ENCODE assay signal across 14 cellular contexts in genomic region chr21:25567472-25567871, GRCh38. TPM values are rescaled to one million over a fixed set of nuclear protein-coding genes. Genes with fewer than 3 reads are reported as not detected.
A peak's percentile ranks its signal among the peaks of the same experiment; 100 is the strongest.
DNase-seq lines count a peak whose midpoint lies in the region; ATAC-seq and TF ChIP-seq lines count a peak whose summit lies in the region.
"Had no signal": no experiment of that assay in that cellular context is flagged by ENCODE, and none has a peak within 500 bp of the region (broad histone marks: within the 10 kb centered on the region; RNA-seq: fewer than 3 reads in every experiment).

No MANE protein-coding gene starts in this region.

- no peak for TF ChIP-seq POLR2A in transverse colon (IDR thresholded peaks at IDR 0.05)

- H3K27me3 ChIP-seq in Panc1 (ENCODE audit: control insufficient read depth, insufficient read depth, low read length) (no peaks in the 10 kb centered on the region), transverse colon (no peaks in the 10 kb centered on the region)
- H3K27me3 ChIP-seq: pancreas had no signal

- H3K36me3 Mint-ChIP-seq in activated naive CD4-positive, alpha-beta T cell treated with anti-CD3 and anti-CD28 coated beads, Interleukin-2, amount 50 U/mL, for 72 hours, result peaks cover 80 to 85% of the 10 kb centered on the region in 2 donors

- POLR2A ChIA-PET in Panc1 (lab: Charles Lee), result no interaction called here

- ATAC-seq in activated naive CD4-positive, alpha-beta T cell treated with anti-CD3 and anti-CD28 coated beads, Interleukin-2, amount 50 U/mL, for 72 hours, result peak in 1 of 2 donors; percentile 27
- ATAC-seq in Panc1, result no peak
- no peak for ATAC-seq in GM19455 (IDR thresholded peaks at IDR 0.05; ENCODE audit: unreplicated experiment)

- H3K36me3 ChIP-seq in Panc1 (ENCODE audit: control insufficient read depth, insufficient read depth, low read length) (no peaks in the 10 kb centered on the region), transverse colon (no peaks in the 10 kb centered on the region)
- H3K36me3 ChIP-seq: pancreas had no signal

- H3K27ac Mint-ChIP-seq in activated naive CD4-positive, alpha-beta T cell treated with anti-CD3 and anti-CD28 coated beads, Interleukin-2, amount 50 U/mL, for 72 hours, result peak overlapping the region; percentile 98 to 99

- no peak for DNase-seq in activated naive CD4-positive, alpha-beta T cell treated with anti-CD3 and anti-CD28 coated beads, Interleukin-2, amount 50 U/mL, for 72 hours (ENCODE audit: low spot score in 2 of 2)
- DNase-seq in activated naive CD4-positive, alpha-beta T cell treated with Interleukin-2 at 50 U/mL for 16 hours, result no peak
- no peak for DNase-seq in Panc1 (ENCODE audit: low read depth, low spot score)
- DNase-seq in dermis blood vessel endothelial cell, result peak; percentile 7
- no peak for DNase-seq in ureter (ENCODE audit: low spot score)
- no peak for DNase-seq in transverse colon
- no peak for DNase-seq in HCEC 1CT
- DNase-seq: cerebellar nuclear complex, EL, mammary epithelial cell, NCI-H1092 treated with DMSO at 0.1 percent for 48 hours, NCI-H510A, pancreas had no signal

- in situ Hi-C loops in Panc1 (cut with HindIII; ENCODE audit: low pct_unique_long_range_greater_than_20kb, low sequenced_read_pairs) (no loop called here), transverse colon (cut with MboI; ENCODE audit: low pct_ligation_motif_present in 1 of 4, low pct_unique_long_range_greater_than_20kb in 1 of 4, low sequenced_read_pairs in 3 of 4) (no loop called here)

- no TSS peak for BruUV-seq in Panc1 (replicated peaks; lab: Mats Ljungman, UMichigan)

- CTCF ChIA-PET in Panc1 (lab: Charles Lee), result no interaction called here

- TF ChIP-seq CTCF in Panc1 (IDR thresholded peaks at IDR 0.05) (peak; percentile 8; the same call in 1 of the 2 replicates), transverse colon (IDR thresholded peaks at IDR 0.05) (no peak)

- no peaks in the 10 kb centered on the region for H3K9me3 Mint-ChIP-seq in activated naive CD4-positive, alpha-beta T cell treated with anti-CD3 and anti-CD28 coated beads, Interleukin-2, amount 50 U/mL, for 72 hours

- H3K9me3 ChIP-seq in Panc1 (ENCODE audit: control insufficient read depth, insufficient read depth, low read depth, low read length) (no peaks in the 10 kb centered on the region), transverse colon (no peaks in the 10 kb centered on the region)
- H3K9me3 ChIP-seq: pancreas had no signal

- TF ChIP-seq EP300 in transverse colon (IDR thresholded peaks at IDR 0.05; ENCODE audit: low read depth), result no peak

- intact Hi-C loops in Panc1 (cut with micrococcal nuclease; ENCODE audit: unreplicated experiment) (loop anchor here (10.0 kb wide), 1 partner anchor 143 kb away; no protein-coding TSS in a partner anchor), transverse colon (cut with DNase I; ENCODE audit: low total_unique reads) (no loop called here)

- H3K4me3 ChIP-seq in Panc1 (ENCODE audit: low read depth in 2 of 2, low read length in 2 of 2), result no peak overlapping the region
- no peak overlapping the region for H3K4me3 ChIP-seq in transverse colon
- H3K4me3 ChIP-seq: pancreas had no signal

- no peak overlapping the region for H3K27ac ChIP-seq in Panc1 (ENCODE audit: low read length)
- peak overlapping the region in 1 of 4 donors; percentile 39 for H3K27ac ChIP-seq in transverse colon
- H3K27ac ChIP-seq: pancreas had no signal

- 0 out of 2 replicates have a peak, but pooled peaks cover 2% of the 10 kb centered on the region for H3K4me1 ChIP-seq in Panc1 (ENCODE audit: control insufficient read depth, insufficient read depth, low read length)
- H3K4me1 ChIP-seq in transverse colon, result peaks cover 0 to 12% (median 2%) of the 10 kb centered on the region in 4 donors
- H3K4me1 ChIP-seq: pancreas had no signal

- WGBS in transverse colon (ENCODE audit: low coverage in 1 of 2), 2 donors, result 77 to 97% methylated on average over 3 to 4 of the region's 4 CpGs

RNA-seq across cellular contexts. Expression of gene MRPL39, which starts 39.8 kb away (rescaled TPM):
- total RNA-seq in activated naive CD4-positive, alpha-beta T cell treated with anti-CD3 and anti-CD28 coated beads, Interleukin-2, amount 50 U/mL, for 72 hours, result 10 to 100 TPM; 43.0 to 66.3 TPM
- 24.7 TPM for total RNA-seq in Panc1 (2021; ENCODE audit: unreplicated experiment)
- polyA plus RNA-seq in Panc1 (2012; ENCODE audit: insufficient read length), result 14.1 TPM
- 32.7 and 39.8 TPM in 2 replicates for total RNA-seq in dermis blood vessel endothelial cell
- total RNA-seq in ureter, result 24.0 TPM
- total RNA-seq in transverse colon, result 10 to 100 TPM in 3 of 4 donors, not detected in 1; 10.1 to 16.8 (median 14.9) TPM
